Comparison of ENCODE assay signal across 8 cellular contexts in genomic region chr16:3444032-3444388, GRCh38. TPM values are rescaled to one million over a fixed set of nuclear protein-coding genes. Genes with fewer than 3 reads are reported as not detected.
DNase-seq lines count a peak whose midpoint lies in the region; ATAC-seq and TF ChIP-seq lines count a peak whose summit lies in the region.

No MANE protein-coding gene starts in this region.

- H3K36me3 ChIP-seq in SJSA1 (peaks cover 32% of the 10 kb centered on the region), liver (ENCODE audit: control insufficient read depth in 4 of 4, insufficient read depth in 3 of 4, low read depth in 1 of 4, low read length in 3 of 4) (peaks cover 0 to 16% (median 4%) of the 10 kb centered on the region in 4 donors), stomach (peaks cover 0 to 45% (median 38%) of the 10 kb centered on the region in 4 donors)

- peak overlapping the region; percentile 45 to 75 for H3K9ac ChIP-seq in liver (ENCODE audit: low read depth in 1 of 2, low read length in 2 of 2)

- WGBS in liver = 27% methylated on average over 10 of the region's 10 CpGs
- 34 to 66% (median 42%) methylated on average over 5 to 10 of the region's 10 CpGs for WGBS in stomach, 5 donors

- ATAC-seq in HG03135 (IDR thresholded peaks at IDR 0.05; ENCODE audit: unreplicated experiment) = peak; percentile 20

- intact Hi-C loops in stomach (cut with DNase I; ENCODE audit: low total_unique reads) = no loop called here

- H3K4me1 ChIP-seq in SJSA1 (replicated peaks) (no peaks in the 10 kb centered on the region), liver (ENCODE audit: control insufficient read depth in 4 of 4, insufficient read depth in 4 of 4, low read length in 3 of 4) (peaks cover 0 to 16% (median 8%) of the 10 kb centered on the region in 4 donors), stomach (peaks cover 8 to 18% (median 16%) of the 10 kb centered on the region in 4 donors)

- H3K9me3 ChIP-seq in SJSA1 (replicated peaks) (no peaks in the 10 kb centered on the region; the same call in 1 of the 2 replicates), liver (ENCODE audit: control insufficient read depth in 4 of 4, low read length in 3 of 4) (peaks cover 0 to 9% (median 3%) of the 10 kb centered on the region in 4 donors), stomach (peaks cover 2 to 18% (median 9%) of the 10 kb centered on the region in 4 donors)

- TF ChIP-seq CTCF in coronary artery (IDR thresholded peaks at IDR 0.05) (no peak), liver (IDR thresholded peaks at IDR 0.05; ENCODE audit: low read depth, low read length, missing input control) (peak; percentile 4), stomach (IDR thresholded peaks at IDR 0.05) (peak in 1 of 7 experiments; percentile 21)

- TF ChIP-seq RAD21 in liver (IDR thresholded peaks at IDR 0.05) = peak in 1 of 2 donors; percentile 17

- TF ChIP-seq POLR2A in stomach (IDR thresholded peaks at IDR 0.05) = no peak

- DNase-seq in SHP77 (lab: John Stamatoyannopoulos, UW) = peak; percentile 24 to 43
- DNase-seq in SHP77 treated with DMSO at 0.1 percent for 48 hours (lab: John Stamatoyannopoulos, UW) = no peak
- DNase-seq in SJSA1 (ENCODE audit: low read depth in 1 of 2, low spot score in 2 of 2) = peak in 1 of 2 experiments; percentile 43
- no peak for DNase-seq in coronary artery (ENCODE audit: low spot score)
- peak; percentile 36 for DNase-seq in stomach
- no peak for DNase-seq in midbrain (lab: John Stamatoyannopoulos, UW)

- H3K27me3 ChIP-seq in SJSA1 (replicated peaks) = no peaks in the 10 kb centered on the region
- no peaks in the 10 kb centered on the region for H3K27me3 ChIP-seq in liver (ENCODE audit: control insufficient read depth in 4 of 4, insufficient read depth in 4 of 4, low read length in 3 of 4)
- H3K27me3 ChIP-seq in stomach = no peaks in the 10 kb centered on the region

- no peak for TF ChIP-seq EP300 in stomach (IDR thresholded peaks at IDR 0.05)

- peak overlapping the region; percentile 52 for H3K27ac ChIP-seq in SJSA1
- peak overlapping the region; percentile 33 to 82 for H3K27ac ChIP-seq in coronary artery
- peak overlapping the region; percentile 16 to 41 for H3K27ac ChIP-seq in liver (ENCODE audit: low read depth in 1 of 2, low read length in 2 of 2)
- H3K27ac ChIP-seq in stomach = peak overlapping the region; percentile 21 to 83 (median 80)

- peak overlapping the region; percentile 50 for H3K4me3 ChIP-seq in SJSA1
- H3K4me3 ChIP-seq in coronary artery = peak overlapping the region; percentile 72
- H3K4me3 ChIP-seq in liver (ENCODE audit: low read depth in 1 of 3, low read length in 3 of 3) = peak overlapping the region; percentile 62 to 89 (median 83)
- H3K4me3 ChIP-seq in stomach = peak overlapping the region; percentile 53 to 81 (median 69)

TF ChIP-seq in liver, 16 proteins besides CTCF, POLR2A, EP300 and RAD21:
- TF ChIP-seq, protein P1, sequence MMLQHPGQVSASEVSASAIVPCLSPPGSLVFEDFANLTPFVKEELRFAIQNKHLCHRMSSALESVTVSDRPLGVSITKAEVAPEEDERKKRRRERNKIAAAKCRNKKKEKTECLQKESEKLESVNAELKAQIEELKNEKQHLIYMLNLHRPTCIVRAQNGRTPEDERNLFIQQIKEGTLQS (IDR thresholded peaks at IDR 0.05) = no peak
- no peak for TF ChIP-seq YY1 (IDR thresholded peaks at IDR 0.05)
- no peak for TF ChIP-seq MAX (IDR thresholded peaks at IDR 0.05)
- TF ChIP-seq SP1 (IDR thresholded peaks at IDR 0.05) = no peak

RNA-seq across cellular contexts. Expression of gene NAA60, which starts 0.5 kb away (rescaled TPM):
- total RNA-seq in SJSA1 (2014; rRNA removed; shearing (Covaris generic)) = 4.6 and 6.8 TPM in 2 replicates
- 10 to 100 TPM; 11.3 to 21.3 TPM for total RNA-seq in liver
- polyA plus RNA-seq in liver = 10 to 100 TPM; 29.9 to 41.3 TPM
- total RNA-seq in stomach = 100 to 1,000 TPM in 2 of 5 donors, 10 to 100 TPM in 3; 25.3 to 155 (median 84.9) TPM
- polyA plus RNA-seq in stomach = 10 to 100 TPM; 39.3 to 55.3 (median 54.4) TPM

RNA-seq across cellular contexts. Expression of gene ZNF597, which starts 0.7 kb away (rescaled TPM):
- total RNA-seq in SJSA1 (2014; rRNA removed; shearing (Covaris generic)) = 2.1 and 2.9 TPM in 2 replicates
- total RNA-seq in liver (1 to 10 TPM; 1.2 to 1.7 TPM), stomach (1 to 10 TPM in 2 of 5 donors, under 1 TPM in 2, not detected in 1; 0.45 to 2.2 (median 1.1) TPM)
- polyA plus RNA-seq in liver (under 1 TPM; 0.53 to 0.54 TPM), stomach (1 to 10 TPM in 1 of 3 donors, under 1 TPM in 2; 0.68 to 1.1 (median 0.78) TPM)

RNA-seq across cellular contexts. Expression of gene ZNF174, which starts 43.0 kb away (rescaled TPM):
- 6.8 and 7.8 TPM in 2 replicates for total RNA-seq in SJSA1 (2014; rRNA removed; shearing (Covaris generic))
- total RNA-seq in liver = 1 to 10 TPM; 4.2 to 4.6 TPM
- 1 to 10 TPM; 3.8 to 4.1 TPM for polyA plus RNA-seq in liver
- total RNA-seq in stomach = 10 to 100 TPM in 4 of 5 donors, 1 to 10 TPM in 1; 6.6 to 52.5 (median 21.7) TPM
- polyA plus RNA-seq in stomach = 1 to 10 TPM; 4.2 to 5.6 (median 5.0) TPM

RNA-seq across cellular contexts. Expression of gene ZSCAN32, which starts 43.2 kb away (rescaled TPM):
- total RNA-seq in SJSA1 (2014; rRNA removed; shearing (Covaris generic)) = 8.1 and 15.1 TPM in 2 replicates
- total RNA-seq in liver (1 to 10 TPM; 6.1 to 7.7 TPM), stomach (10 to 100 TPM in 1 of 5 donors, 1 to 10 TPM in 4; 2.6 to 11.7 (median 5.4) TPM)
- polyA plus RNA-seq in liver (1 to 10 TPM; 4.2 to 5.9 TPM), stomach (10 to 100 TPM in 1 of 3 donors, 1 to 10 TPM in 2; 7.7 to 10.7 (median 8.0) TPM)

RNA-seq across cellular contexts. Expression of gene C16orf90, which starts 51.3 kb away (rescaled TPM):
- total RNA-seq in SJSA1 (2014; rRNA removed; shearing (Covaris generic)) = not detected in 2 replicates
- not detected for total RNA-seq in liver
- polyA plus RNA-seq in liver = not detected
- total RNA-seq in stomach = not detected
- not detected for polyA plus RNA-seq in stomach

Comparison
In these comparisons a context has a peak if more than half of its experiments do, and no peak if none do; other contexts are left out.
1. DNase-seq: peak in SHP77 (2 of 2) and stomach (single experiment); none in SHP77 treated with DMSO at 0.1 percent for 48 hours (single experiment), coronary artery (single experiment) and midbrain (single experiment).
2. H3K27ac ChIP-seq: peak in every context shown above with its lines; median percentile 80 in stomach; 58 in coronary artery; 52 in SJSA1; 28 in liver.
3. Peak in every context shown above with its lines, with median percentiles within 50 percentile points of each other: H3K4me3 ChIP-seq.